Comparison of ENCODE assay signal across 7 cellular contexts in genomic region chr15:51837784-51838183, GRCh38. TPM values are rescaled to one million over a fixed set of nuclear protein-coding genes. Genes with fewer than 3 reads are reported as not detected.
DNase-seq lines count a peak whose midpoint lies in the region; ATAC-seq and TF ChIP-seq lines count a peak whose summit lies in the region.

No MANE protein-coding gene starts in this region.

- H3K27me3 ChIP-seq in neuronal stem cell (ENCODE audit: control insufficient read depth in 3 of 3, insufficient read depth in 3 of 3, low read depth in 1 of 3, low read length in 3 of 3) (no peaks in the 10 kb centered on the region), colonic mucosa (no peaks in the 10 kb centered on the region)

- H3K9ac ChIP-seq in neuronal stem cell (ENCODE audit: low read depth, low read length, poor library complexity): no peak overlapping the region
- H3K9ac ChIP-seq in colonic mucosa (ENCODE audit: low read depth in 2 of 2, low read length in 2 of 2): no peak overlapping the region

- no peak overlapping the region for H2BK120ac ChIP-seq in neuronal stem cell (ENCODE audit: low read depth, low read length)

- H2BK15ac ChIP-seq in neuronal stem cell (ENCODE audit: low read length): no peak overlapping the region

- no peak overlapping the region for H2AK5ac ChIP-seq in neuronal stem cell (ENCODE audit: low read depth, low read length)

- ATAC-seq in GM18511 (IDR thresholded peaks at IDR 0.05; ENCODE audit: unreplicated experiment) (peak; percentile 67), HG02798 (IDR thresholded peaks at IDR 0.05; ENCODE audit: poor library complexity, unreplicated experiment) (peak; percentile 77), HG02973 (IDR thresholded peaks at IDR 0.05; ENCODE audit: unreplicated experiment) (no peak)

- no peak overlapping the region for H3K23ac ChIP-seq in neuronal stem cell (ENCODE audit: low read depth, low read length, poor library complexity)

- H3K4ac ChIP-seq in neuronal stem cell (ENCODE audit: low read length): no peak overlapping the region

- no peaks in the 10 kb centered on the region for H3K79me1 ChIP-seq in neuronal stem cell (ENCODE audit: low read depth, low read length)

- H4K91ac ChIP-seq in neuronal stem cell (ENCODE audit: low read depth, low read length, poor library complexity): no peak overlapping the region

- DNase-seq in astrocyte of the hippocampus (ENCODE audit: low read depth, low spot score) (peak; percentile 32), neuronal stem cell (ENCODE audit: low spot score) (no peak), colonic mucosa (no peak)
- no peak for DNase-seq in stimulated activated CD4-positive, alpha-beta T cell treated with anti-CD3 and anti-CD28 coated beads, Interleukin-2, amount 100 ng/mL, for 24 hours

- H2AFZ ChIP-seq in neuronal stem cell (ENCODE audit: low read length): peak overlapping the region; percentile 39

- no peak overlapping the region for H4K8ac ChIP-seq in neuronal stem cell (ENCODE audit: low read depth, low read length)

- H3K4me3 ChIP-seq in neuronal stem cell (ENCODE audit: low read length in 2 of 2): peak overlapping the region in 1 of 2 donors; percentile 16
- no peak overlapping the region for H3K4me3 ChIP-seq in colonic mucosa

- no CpG with 5 or more reads among the region's 4 CpGs for WGBS in neuronal stem cell (ENCODE audit: extremely low coverage in 2 of 2, insufficient read length in 2 of 2, insufficient replicate concordance in 1 of 2), 2 donors

- H3K9me3 ChIP-seq in neuronal stem cell (replicated peaks in 1 of 2; ENCODE audit: control insufficient read depth in 2 of 2, insufficient read depth in 1 of 2, low read depth in 1 of 2, low read length in 2 of 2) (no peaks in the 10 kb centered on the region), colonic mucosa (no peaks in the 10 kb centered on the region)

- intact Hi-C loops in colonic mucosa (cut with DNase I): no loop called here

- H3K18ac ChIP-seq in neuronal stem cell (ENCODE audit: low read length): no peak overlapping the region

- H3K36me3 ChIP-seq in neuronal stem cell (replicated peaks in 1 of 2; ENCODE audit: control insufficient read depth in 2 of 2, insufficient read depth in 2 of 2, low read length in 2 of 2) (no peaks in the 10 kb centered on the region), colonic mucosa (no peaks in the 10 kb centered on the region)

- no peak overlapping the region for H3K4me2 ChIP-seq in neuronal stem cell (ENCODE audit: insufficient read depth, low read length, poor library complexity, severe bottlenecking)

- no peak for TF ChIP-seq CTCF in colonic mucosa (IDR thresholded peaks at IDR 0.05)

- H3K14ac ChIP-seq in neuronal stem cell (ENCODE audit: low read length): no peak overlapping the region

- no peak overlapping the region for H3K27ac ChIP-seq in neuronal stem cell (replicated peaks; ENCODE audit: low read length)
- H3K27ac ChIP-seq in colonic mucosa: no peak overlapping the region

- H3K4me1 ChIP-seq in neuronal stem cell (ENCODE audit: control insufficient read depth in 2 of 2, insufficient read depth in 1 of 2, low read depth in 1 of 2, low read length in 2 of 2) (peaks cover 3 to 13% of the 10 kb centered on the region in 2 donors), colonic mucosa (peaks cover 2% of the 10 kb centered on the region)

- H2BK12ac ChIP-seq in neuronal stem cell (ENCODE audit: low read length): no peak overlapping the region

- H2BK5ac ChIP-seq in neuronal stem cell (ENCODE audit: low read length): no peak overlapping the region

RNA-seq across cellular contexts. Expression of gene TMOD3, which starts 8.3 kb away (rescaled TPM):
- polyA plus RNA-seq in neuronal stem cell (2013, experiment 1 of 2): 9.9 TPM
- polyA plus RNA-seq in neuronal stem cell (2013, experiment 2 of 2): 10.7 TPM
- 10 to 100 TPM; 68.4 to 78.6 TPM for total RNA-seq in colonic mucosa
